In genomic region chr2:231655494-231656408, GRCh38 we compare ENCODE assay signal across 22 cellular contexts. TPM values are rescaled to one million over a fixed set of nuclear protein-coding genes. Genes with fewer than 3 reads are reported as not detected.
A peak's percentile ranks its signal among the peaks of the same experiment; 100 is the strongest.
DNase-seq lines count a peak whose midpoint lies in the region; ATAC-seq, FAIRE-seq and TF ChIP-seq lines count a peak whose summit lies in the region.
"Had no signal": no experiment of that assay in that cellular context is flagged by ENCODE, and none has a peak within 500 bp of the region (broad histone marks: within the 10 kb centered on the region; RNA-seq: fewer than 3 reads in every experiment).

No MANE protein-coding gene starts in this region.

- intact Hi-C loops in left colon (cut with DNase I, micrococcal nuclease) = no loop called here

- H3K9me3 ChIP-seq in A549 (no peaks in the 10 kb centered on the region), HEK293 (ENCODE audit: control insufficient read depth, insufficient read depth, low read depth, low read length) (no peaks in the 10 kb centered on the region)
- H3K9me3 ChIP-seq: ascending aorta, prostate gland had no signal

- 0 out of 3 replicates have a peak, but pooled peaks cover 3% of the 10 kb centered on the region for H3K4me1 ChIP-seq in A549
- H3K4me1 ChIP-seq in HEK293 (ENCODE audit: control insufficient read depth, insufficient read depth, low read length) = no peaks in the 10 kb centered on the region
- H3K4me1 ChIP-seq: ascending aorta, prostate gland had no signal

- no peak overlapping the region for H3K4me2 ChIP-seq in A549

- TF ChIP-seq CTCF in A549 (IDR thresholded peaks at IDR 0.05) (no peak), HEK293 (tag by site-specific recombination; IDR thresholded peaks at IDR 0.05) (no peak)

- TF ChIP-seq RAD21 in A549 (conservative IDR thresholded peaks at IDR 0.05 in 1 of 2, IDR thresholded peaks at IDR 0.05 in 1 of 2) = no peak

- H3K27ac ChIP-seq in A549 (no peak overlapping the region), HEK293 (ENCODE audit: extremely low read depth, low read depth, low read length) (no peak overlapping the region)
- H3K27ac ChIP-seq: ascending aorta, prostate gland, WERI-Rb-1 had no signal

- no peaks in the 10 kb centered on the region for H3K36me3 ChIP-seq in HEK293 (ENCODE audit: control insufficient read depth in 2 of 2, insufficient read depth in 1 of 2, low read length in 2 of 2)
- H3K36me3 ChIP-seq: ascending aorta, prostate gland, WERI-Rb-1 had no signal

- H3K4me3 ChIP-seq in A549 (no peak overlapping the region), HEK293 (ENCODE audit: low read depth, low read length) (no peak overlapping the region)
- H3K4me3 ChIP-seq: ascending aorta, prostate gland had no signal

- POLR2A ChIA-PET in A549 (lab: Yijun Ruan, JAX) (interaction anchor here (0.6 to 4.1 kb wide), 3 partner anchors 11 to 31 kb away, joined by 3 to 22 read pairs (median 3); no protein-coding TSS in a partner anchor), HEK293 (lab: Yijun Ruan, JAX) (interaction anchor here (1.0 to 1.7 kb wide), 4 partner anchors 11 to 52 kb away, joined by 3 to 6 read pairs (median 4); partner anchors contain the start of gene PTMA)

- peak; percentile 21 to 43; a peak in 5 of 6 replicates for ATAC-seq in A549
- peak; percentile 79 for ATAC-seq in SK-N-SH treated with all-trans-retinoic acid at 6 μM for 48 hours
- ATAC-seq in left colon = peak; percentile 28
- no peak for ATAC-seq in HG02840 (IDR thresholded peaks at IDR 0.05; ENCODE audit: low FRiP score, unreplicated experiment)
- ATAC-seq in HG03354 (IDR thresholded peaks at IDR 0.05; ENCODE audit: poor library complexity, severe bottlenecking, unreplicated experiment) = no peak
- no peak for ATAC-seq in HG03521 (IDR thresholded peaks at IDR 0.05; ENCODE audit: unreplicated experiment)

- CTCF ChIA-PET in A549 (lab: Yijun Ruan, JAX) (interaction anchor here (0.9 to 95.1 kb wide), 3 partner anchors 5 to 144 kb away, joined by 3 to 4158 read pairs (median 4158); partner anchors contain the start of gene PTMA), HEK293 (lab: Yijun Ruan, JAX) (interaction anchor here (0.5 to 1.1 kb wide), 5 partner anchors 14 to 285 kb away, joined by 3 to 8 read pairs (median 3); no protein-coding TSS in a partner anchor)

- no peak for FAIRE-seq in A549 (lab: Jason Lieb, UNC)

- no peak for TF ChIP-seq POLR2A in A549 (IDR thresholded peaks at IDR 0.05; ENCODE audit: low read length)

- DNase-seq in A549 (ENCODE audit: low read depth in 1 of 2, low spot score in 1 of 2) (no peak), left colon (peak; percentile 49 to 50), NCI-H526 treated with DMSO at 0.1 percent for 48 hours (lab: John Stamatoyannopoulos, UW) (no peak)
- DNase-seq: ACHN; activated CD4-positive, alpha-beta memory T cell treated with anti-CD3 and anti-CD28 coated beads for 36 hours; activated naive CD4-positive, alpha-beta T cell treated with anti-CD3 and anti-CD28 coated beads, Interleukin-2, amount 50 U/mL, for 16 hours; activated T-cell treated with anti-CD3 and anti-CD28 coated beads, Interleukin-2, amount 50 U/mL, for 1 hour; CD4-positive, CD25-positive, alpha-beta regulatory T cell; foreskin melanocyte; hippocampal formation; midbrain; NCI-H1436; NCI-H2227 treated with DMSO at 0.1 percent for 48 hours; stimulated activated CD4-positive, alpha-beta T cell treated with anti-CD3 and anti-CD28 coated beads, Interleukin-4, amount 100 ng/mL, for 4 hours; WERI-Rb-1 had no signal

- WGBS in A549 (ENCODE audit: missing lambda C conversion rate) = 79% methylated on average over 15 of the region's 15 CpGs

- TF ChIP-seq EP300 in A549 (IDR thresholded peaks at IDR 0.05) = no peak

TF ChIP-seq in A549, 52 proteins besides CTCF, POLR2A, EP300 and RAD21 (continues in another document):
- TF ChIP-seq ESRRA (IDR thresholded peaks at IDR 0.05; ENCODE audit: borderline replicate concordance, low read length) (no peak), ZSCAN20 (CRISPR knock-in tag; IDR thresholded peaks at IDR 0.05) (no peak), CEBPB (IDR thresholded peaks at IDR 0.05) (no peak), FOXS1 (CRISPR knock-in tag; IDR thresholded peaks at IDR 0.05) (no peak), E2F6 (IDR thresholded peaks at IDR 0.05; ENCODE audit: borderline replicate concordance, low read depth) (no peak), RCOR1 (IDR thresholded peaks at IDR 0.05; ENCODE audit: low read depth, low read length) (no peak), FOSB (CRISPR knock-in tag; IDR thresholded peaks at IDR 0.05) (no peak), GATA3 (IDR thresholded peaks at IDR 0.05; ENCODE audit: borderline replicate concordance) (no peak)

TF ChIP-seq in HEK293, 187 proteins besides CTCF, POLR2A, EP300 and RAD21 (continues in another document):
- TF ChIP-seq, protein P1, sequence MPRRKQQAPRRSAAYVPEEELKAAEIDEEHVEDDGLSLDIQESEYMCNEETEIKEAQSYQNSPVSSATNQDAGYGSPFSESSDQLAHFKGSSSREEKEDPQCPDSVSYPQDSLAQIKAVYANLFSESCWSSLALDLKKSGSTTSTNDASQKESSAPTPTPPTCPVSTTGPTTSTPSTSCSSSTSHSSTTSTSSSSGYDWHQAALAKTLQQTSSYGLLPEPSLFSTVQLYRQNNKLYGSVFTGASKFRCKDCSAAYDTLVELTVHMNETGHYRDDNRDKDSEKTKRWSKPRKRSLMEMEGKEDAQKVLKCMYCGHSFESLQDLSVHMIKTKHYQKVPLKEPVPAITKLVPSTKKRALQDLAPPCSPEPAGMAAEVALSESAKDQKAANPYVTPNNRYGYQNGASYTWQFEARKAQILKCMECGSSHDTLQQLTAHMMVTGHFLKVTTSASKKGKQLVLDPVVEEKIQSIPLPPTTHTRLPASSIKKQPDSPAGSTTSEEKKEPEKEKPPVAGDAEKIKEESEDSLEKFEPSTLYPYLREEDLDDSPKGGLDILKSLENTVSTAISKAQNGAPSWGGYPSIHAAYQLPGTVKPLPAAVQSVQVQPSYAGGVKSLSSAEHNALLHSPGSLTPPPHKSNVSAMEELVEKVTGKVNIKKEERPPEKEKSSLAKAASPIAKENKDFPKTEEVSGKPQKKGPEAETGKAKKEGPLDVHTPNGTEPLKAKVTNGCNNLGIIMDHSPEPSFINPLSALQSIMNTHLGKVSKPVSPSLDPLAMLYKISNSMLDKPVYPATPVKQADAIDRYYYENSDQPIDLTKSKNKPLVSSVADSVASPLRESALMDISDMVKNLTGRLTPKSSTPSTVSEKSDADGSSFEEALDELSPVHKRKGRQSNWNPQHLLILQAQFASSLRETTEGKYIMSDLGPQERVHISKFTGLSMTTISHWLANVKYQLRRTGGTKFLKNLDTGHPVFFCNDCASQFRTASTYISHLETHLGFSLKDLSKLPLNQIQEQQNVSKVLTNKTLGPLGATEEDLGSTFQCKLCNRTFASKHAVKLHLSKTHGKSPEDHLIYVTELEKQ (tag by site-specific recombination; IDR thresholded peaks at IDR 0.05; ENCODE audit: borderline replicate concordance) = no peak

TF ChIP-seq in SK-N-SH treated with all-trans-retinoic acid at 6 μM for 48 hours, 23 proteins besides CTCF, POLR2A, EP300 and RAD21:
- TF ChIP-seq, protein P2, sequence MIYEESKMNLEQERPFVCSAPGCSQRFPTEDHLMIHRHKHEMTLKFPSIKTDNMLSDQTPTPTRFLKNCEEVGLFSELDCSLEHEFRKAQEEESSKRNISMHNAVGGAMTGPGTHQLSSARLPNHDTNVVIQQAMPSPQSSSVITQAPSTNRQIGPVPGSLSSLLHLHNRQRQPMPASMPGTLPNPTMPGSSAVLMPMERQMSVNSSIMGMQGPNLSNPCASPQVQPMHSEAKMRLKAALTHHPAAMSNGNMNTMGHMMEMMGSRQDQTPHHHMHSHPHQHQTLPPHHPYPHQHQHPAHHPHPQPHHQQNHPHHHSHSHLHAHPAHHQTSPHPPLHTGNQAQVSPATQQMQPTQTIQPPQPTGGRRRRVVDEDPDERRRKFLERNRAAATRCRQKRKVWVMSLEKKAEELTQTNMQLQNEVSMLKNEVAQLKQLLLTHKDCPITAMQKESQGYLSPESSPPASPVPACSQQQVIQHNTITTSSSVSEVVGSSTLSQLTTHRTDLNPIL (CRISPR knock-in tag; IDR thresholded peaks at IDR 0.05; ENCODE audit: low read depth) = no peak
- TF ChIP-seq ZNF8 (CRISPR knock-in tag; IDR thresholded peaks at IDR 0.05) (no peak), ZFP3 (CRISPR knock-in tag; IDR thresholded peaks at IDR 0.05) (no peak), POU6F1 (CRISPR knock-in tag; IDR thresholded peaks at IDR 0.05; ENCODE audit: borderline replicate concordance, low read depth) (no peak), TCF4 (CRISPR knock-in tag; IDR thresholded peaks at IDR 0.05; ENCODE audit: borderline replicate concordance) (peak; percentile 66; the same call in 1 of the 2 replicates), ZC3H10 (CRISPR knock-in tag; IDR thresholded peaks at IDR 0.05) (no peak), SNAI2 (CRISPR knock-in tag; IDR thresholded peaks at IDR 0.05) (no peak)

RNA-seq across cellular contexts. Expression of gene PTMA, which starts 52.6 kb away (rescaled TPM):
- 434 and 1,191 TPM in 2 replicates for polyA plus RNA-seq in A549 (2011; rRNA removed)
- 906 and 1,052 TPM in 2 replicates for polyA plus RNA-seq in A549 (2012; cell fraction: cytosol; rRNA removed)
- polyA plus RNA-seq in A549 (2012; cell fraction: nucleus; rRNA removed) = 514 and 638 TPM in 2 replicates
- 2,232 to 2,533 TPM (median 2,360 TPM) in 3 replicates for polyA plus RNA-seq in A549 (2017; fragmentation: RNase III; extraction: RNeasy Plus Mini Kit Qiagen cat#74134 plus additional on column Dnase treatment)
- 113 and 134 TPM in 2 replicates for polyA minus RNA-seq in A549 (2011; rRNA and poly(A)+ RNA removed)
- total RNA-seq in left colon = 100 to 1,000 TPM; 775 to 846 TPM

Comparison
In these comparisons a context has a peak if more than half of its experiments do, and no peak if none do; other contexts are left out.
1. ATAC-seq: peak in A549 (2 of 2), SK-N-SH treated with all-trans-retinoic acid at 6 μM for 48 hours (single experiment) and left colon (single experiment); none in HG02840 (single experiment), HG03354 (single experiment) and HG03521 (single experiment).
2. DNase-seq: peak in left colon (2 of 2); none in A549 (0 of 2) and NCI-H526 treated with DMSO at 0.1 percent for 48 hours (single experiment).
3. Of the 5 proteins assayed by ChIP-seq in both HEK293 and A549: peak only in HEK293: REST; only in A549: none; in both: none; in neither: 4.